In the genomic region with DNA sequence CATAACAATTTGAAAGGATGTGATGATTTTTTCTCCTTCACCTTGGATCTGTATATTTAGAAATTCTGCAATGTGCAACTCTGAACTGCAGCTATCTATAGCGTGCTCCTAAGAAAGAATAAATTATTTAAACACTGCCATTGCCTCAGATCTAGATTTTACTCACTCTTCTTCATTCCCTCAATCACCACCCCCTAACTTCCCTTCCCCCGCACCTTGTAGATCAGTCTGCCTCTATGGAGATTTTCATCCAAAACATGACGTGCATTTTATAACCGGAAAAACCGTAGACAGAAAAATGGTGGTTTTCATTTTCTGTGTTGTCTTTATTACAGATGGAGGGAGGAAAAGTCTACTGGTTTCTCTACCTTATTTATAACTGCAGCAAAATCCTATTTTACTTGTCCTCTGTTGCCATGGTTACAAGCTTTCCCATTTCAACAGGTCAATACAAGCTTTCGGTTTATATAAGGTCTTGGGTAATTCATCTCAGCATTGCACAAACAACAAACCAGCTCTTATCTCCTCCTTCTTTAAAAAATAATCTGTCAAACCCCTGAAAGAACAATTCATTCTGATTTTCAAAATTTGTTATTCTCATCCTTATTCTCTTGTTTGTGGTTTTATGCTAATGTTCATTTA, we compare ENCODE assay signal across 20 cellular contexts.
A peak's percentile ranks its signal among the peaks of the same experiment; 100 is the strongest.
DNase-seq lines count a peak whose midpoint lies in the region; ATAC-seq, FAIRE-seq and TF ChIP-seq lines count a peak whose summit lies in the region.
"Had no signal": no experiment of that assay in that cellular context is flagged by ENCODE, and none has a peak within 500 bp of the region (broad histone marks: within the 10 kb centered on the region; RNA-seq: fewer than 3 reads in every experiment).

No MANE protein-coding gene starts in this region.

- H3K4me3 Mint-ChIP-seq in glutamatergic neuron (ENCODE audit: unreplicated experiment): no peak overlapping the region
- no peak overlapping the region for H3K4me3 Mint-ChIP-seq in Calu3 (ENCODE audit: low read depth, unreplicated experiment)
- no peak overlapping the region for H3K4me3 Mint-ChIP-seq in stimulated activated naive B cell treated with anti-CD40 and anti-IgM and Interleukin-4, amounts not matched to agents 10 μg/mL and 1 μg/mL and 100 μg/mL, for 72 hours
- H3K4me3 Mint-ChIP-seq: activated B cell treated with CpG ODN at 0.5 μM for 24 hours; CD4-positive, alpha-beta memory T cell; effector memory CD8-positive, alpha-beta T cell had no signal

- no peaks in the 10 kb centered on the region for H3K36me3 ChIP-seq in PC-3 (ENCODE audit: low read depth, low read length)
- H3K36me3 ChIP-seq: sigmoid colon had no signal

- TF ChIP-seq POLR2A in GM12892 (IDR thresholded peaks at IDR 0.05; ENCODE audit: low read depth, low read length): no peak

- H3K9me3 Mint-ChIP-seq in glutamatergic neuron (ENCODE audit: unreplicated experiment): peaks cover 2% of the 10 kb centered on the region
- H3K9me3 Mint-ChIP-seq in Calu3 (ENCODE audit: low read depth, unreplicated experiment): peaks cover 18% of the 10 kb centered on the region
- no peaks in the 10 kb centered on the region for H3K9me3 Mint-ChIP-seq in stimulated activated naive B cell treated with anti-CD40 and anti-IgM and Interleukin-4, amounts not matched to agents 10 μg/mL and 1 μg/mL and 100 μg/mL, for 72 hours
- H3K9me3 Mint-ChIP-seq: activated B cell treated with CpG ODN at 0.5 μM for 24 hours had no signal

- H3K36me3 Mint-ChIP-seq in glutamatergic neuron (ENCODE audit: unreplicated experiment) (no peaks in the 10 kb centered on the region), Calu3 (ENCODE audit: insufficient read depth, unreplicated experiment) (no peaks in the 10 kb centered on the region)
- no peaks in the 10 kb centered on the region for H3K36me3 Mint-ChIP-seq in stimulated activated naive B cell treated with anti-CD40 and anti-IgM and Interleukin-4, amounts not matched to agents 10 μg/mL and 1 μg/mL and 100 μg/mL, for 72 hours
- H3K36me3 Mint-ChIP-seq: CD4-positive, alpha-beta memory T cell had no signal

- no peaks in the 10 kb centered on the region for H3K9me2 ChIP-seq in PC-3 (replicated peaks; ENCODE audit: low read length)

- TF ChIP-seq CTCF in PC-3 (conservative IDR thresholded peaks at IDR 0.05; ENCODE audit: low read depth, low read length) (no peak), glutamatergic neuron (IDR thresholded peaks at IDR 0.05; ENCODE audit: partially characterized antibody, unreplicated experiment) (no peak), Calu3 (IDR thresholded peaks at IDR 0.05; ENCODE audit: unreplicated experiment) (no peak)

- CTCF ChIA-PET in PC-3 (lab: Charles Lee): interaction anchor here (1.0 kb wide), 1 partner anchor 898 kb away, joined by 3 read pairs; no protein-coding TSS in a partner anchor
- CTCF ChIA-PET in Calu3 (lab: Charles Lee): interaction anchor here (0.7 kb wide), 1 partner anchor 28 kb away, joined by 4 read pairs; no protein-coding TSS in a partner anchor

- H3K4me3 ChIP-seq in PC-3 (ENCODE audit: low read length): no peak overlapping the region
- H3K4me3 ChIP-seq: sigmoid colon had no signal

- H3K79me2 ChIP-seq in PC-3 (ENCODE audit: low read length): no peaks in the 10 kb centered on the region

- H3K27ac Mint-ChIP-seq in glutamatergic neuron (ENCODE audit: unreplicated experiment): peak overlapping the region; percentile 69
- no peak overlapping the region for H3K27ac Mint-ChIP-seq in Calu3 (ENCODE audit: unreplicated experiment)
- H3K27ac Mint-ChIP-seq in stimulated activated naive B cell treated with anti-CD40 and anti-IgM and Interleukin-4, amounts not matched to agents 10 μg/mL and 1 μg/mL and 100 μg/mL, for 72 hours: no peak overlapping the region
- H3K27ac Mint-ChIP-seq: activated B cell treated with CpG ODN at 0.5 μM for 24 hours; CD4-positive, alpha-beta memory T cell; effector memory CD8-positive, alpha-beta T cell had no signal

- no peaks in the 10 kb centered on the region for H3K27me3 ChIP-seq in PC-3 (ENCODE audit: low read length)
- H3K27me3 ChIP-seq: sigmoid colon had no signal

- 0 out of 2 replicates have a peak overlapping the region, but pooled peaks have one; percentile 27 for H2AFZ ChIP-seq in PC-3 (ENCODE audit: low read length)

- no peak overlapping the region for H3K9ac ChIP-seq in PC-3 (ENCODE audit: low read length)

- no peak for FAIRE-seq in GM12892 (lab: Jason Lieb, UNC)

- intact Hi-C loops in PC-3 (cut with micrococcal nuclease) (loop anchor here (5.0 to 10.0 kb wide), 2 partner anchors 168 to 219 kb away; no protein-coding TSS in a partner anchor), Calu3 (cut with micrococcal nuclease; ENCODE audit: unreplicated experiment) (no loop called here)

- H3F3A ChIP-seq in PC-3 (ENCODE audit: low read length, unreplicated experiment): no peaks in the 10 kb centered on the region

- POLR2A ChIA-PET in PC-3 (lab: Charles Lee; ENCODE audit: unreplicated experiment): no interaction called here

- H3K9me3 ChIP-seq in PC-3 (ENCODE audit: low read length): no peaks in the 10 kb centered on the region
- H3K9me3 ChIP-seq: sigmoid colon had no signal

- H3K27me3 Mint-ChIP-seq in glutamatergic neuron (ENCODE audit: unreplicated experiment): peaks cover 4% of the 10 kb centered on the region
- H3K27me3 Mint-ChIP-seq in Calu3 (ENCODE audit: unreplicated experiment): no peaks in the 10 kb centered on the region
- H3K27me3 Mint-ChIP-seq in stimulated activated naive B cell treated with anti-CD40 and anti-IgM and Interleukin-4, amounts not matched to agents 10 μg/mL and 1 μg/mL and 100 μg/mL, for 72 hours: peaks cover 0 to 4% of the 10 kb centered on the region in 2 donors
- H3K27me3 Mint-ChIP-seq: activated B cell treated with CpG ODN at 0.5 μM for 24 hours; CD4-positive, alpha-beta memory T cell; effector memory CD8-positive, alpha-beta T cell had no signal

- no peaks in the 10 kb centered on the region; the same call in 1 of the 2 replicates for H4K20me1 ChIP-seq in PC-3 (ENCODE audit: low read length)

- H3K27ac ChIP-seq in PC-3 (ENCODE audit: low read length) (no peak overlapping the region), temporal lobe (ENCODE audit: low read depth, low read length) (peak overlapping the region; percentile 57)
- H3K27ac ChIP-seq: sigmoid colon had no signal

- DNase-seq in SIG-M5 treated with dmso at 0.1 percent for 504 hours (lab: John Stamatoyannopoulos, UW; ENCODE audit: unreplicated experiment): peak; percentile 7
- no peak for DNase-seq in SIG-M5 (lab: John Stamatoyannopoulos, UW)
- DNase-seq in PC-3: no peak
- no peak for DNase-seq in glutamatergic neuron
- no peak for DNase-seq in Calu3
- DNase-seq in GM12892 (ENCODE audit: insufficient read length): no peak
- no peak for DNase-seq in stimulated activated naive B cell treated with anti-CD40 and anti-IgM and Interleukin-4, amounts not matched to agents 10 μg/mL and 1 μg/mL and 100 μg/mL, for 72 hours
- DNase-seq: ACHN; activated B cell treated with CpG ODN at 0.5 μM for 24 hours; CD4-positive, alpha-beta memory T cell; central memory CD4-positive, alpha-beta T cell; effector memory CD8-positive, alpha-beta T cell; HCEC 1CT; left cardiac atrium; NCI-H2029; NCI-H526 treated with DMSO at 0.1 percent for 48 hours; sigmoid colon; stimulated activated CD4-positive, alpha-beta T cell treated with anti-CD3 and anti-CD28 coated beads, Interleukin-1b, Interleukin-23, amount 100 ng/mL, for 48 hours; T-helper 2 cell had no signal

- H3K4me1 Mint-ChIP-seq in glutamatergic neuron (ENCODE audit: low read depth, unreplicated experiment) (peaks cover 21% of the 10 kb centered on the region), Calu3 (ENCODE audit: low read depth, unreplicated experiment) (no peaks in the 10 kb centered on the region)
- no peaks in the 10 kb centered on the region for H3K4me1 Mint-ChIP-seq in stimulated activated naive B cell treated with anti-CD40 and anti-IgM and Interleukin-4, amounts not matched to agents 10 μg/mL and 1 μg/mL and 100 μg/mL, for 72 hours
- H3K4me1 Mint-ChIP-seq: activated B cell treated with CpG ODN at 0.5 μM for 24 hours; CD4-positive, alpha-beta memory T cell had no signal

- BruUV-seq in PC-3 (replicated peaks; lab: Mats Ljungman, UMichigan) (no TSS peak), Calu3 (replicated peaks; lab: Mats Ljungman, UMichigan) (no TSS peak)

- 0 out of 2 replicates have a peak, but pooled peaks cover 4% of the 10 kb centered on the region for H3K4me1 ChIP-seq in PC-3 (ENCODE audit: insufficient read depth, low read length)
- H3K4me1 ChIP-seq: sigmoid colon had no signal

- peak overlapping the region; percentile 31 for H3K4me2 ChIP-seq in PC-3 (ENCODE audit: low read length)

- no peak for ATAC-seq in PC-3
- no peak for ATAC-seq in stimulated activated naive B cell treated with anti-CD40 and anti-IgM and Interleukin-4, amounts not matched to agents 10 μg/mL and 1 μg/mL and 100 μg/mL, for 72 hours (replicated peaks)
- ATAC-seq: effector memory CD8-positive, alpha-beta T cell; left cardiac atrium had no signal
